In the genomic region with DNA sequence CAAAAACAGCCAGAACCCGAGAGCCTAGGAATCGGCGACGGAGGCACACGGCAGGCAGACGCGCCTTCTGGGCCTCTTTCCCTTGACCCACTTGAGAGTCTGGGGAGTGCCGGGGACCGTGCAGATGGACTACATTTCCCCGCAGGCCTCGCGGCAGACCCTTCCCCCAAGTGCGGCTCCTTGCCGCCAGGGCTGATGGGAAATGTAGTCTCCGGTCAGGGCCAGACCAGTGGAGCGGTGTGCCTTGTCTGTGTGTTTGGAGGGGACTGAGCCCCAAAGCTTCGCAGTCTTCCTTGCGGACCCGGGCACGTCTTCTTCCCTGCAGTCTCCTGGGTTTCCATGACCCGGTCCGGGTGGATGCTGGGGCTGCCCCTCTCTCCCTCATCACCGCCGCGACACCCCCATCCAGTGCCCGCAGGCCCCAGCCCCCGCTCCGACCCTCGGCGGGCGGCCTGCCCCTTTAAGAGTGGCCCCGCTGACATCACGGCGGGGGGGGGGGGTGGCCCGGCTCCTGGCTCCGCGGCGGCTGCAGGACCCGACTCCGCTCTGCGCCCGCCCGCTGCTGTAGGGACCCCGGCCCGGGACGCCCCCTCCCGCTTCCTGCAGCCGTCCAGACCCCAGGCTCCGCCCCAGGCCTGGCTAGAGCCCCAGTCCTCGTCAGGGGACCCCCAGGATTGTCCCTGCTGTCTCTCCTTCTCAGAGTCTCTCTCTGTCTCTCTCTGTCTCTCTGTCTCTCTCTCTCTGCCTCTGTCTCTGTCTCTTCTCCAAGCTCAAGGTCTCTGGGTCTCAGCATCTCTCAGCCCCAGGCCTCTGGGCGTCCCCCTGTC, we compare ENCODE assay signal across 8 cellular contexts. TPM values are rescaled to one million over a fixed set of nuclear protein-coding genes. Genes with fewer than 3 reads are reported as not detected.
DNase-seq lines count a peak whose midpoint lies in the region; TF ChIP-seq lines count a peak whose summit lies in the region.

No MANE protein-coding gene starts in this region.

- in situ Hi-C loops in transverse colon (cut with MboI; ENCODE audit: low pct_ligation_motif_present in 1 of 4, low pct_unique_long_range_greater_than_20kb in 1 of 4, low sequenced_read_pairs in 3 of 4): loop anchor here in 1 of 4 donors (10.0 kb wide), 1 partner anchor 64 kb away; no protein-coding TSS in a partner anchor

- H3K9me3 Mint-ChIP-seq in activated T-cell treated with anti-CD3 and anti-CD28 coated beads, Interleukin-2, amount 50 U/mL, for 24 hours: no peaks in the 10 kb centered on the region

- H3K4me3 ChIP-seq in transverse colon: no peak overlapping the region

- H3K27me3 Mint-ChIP-seq in activated T-cell treated with anti-CD3 and anti-CD28 coated beads, Interleukin-2, amount 50 U/mL, for 24 hours: peaks cover 87% of the 10 kb centered on the region

- H3K4me3 Mint-ChIP-seq in activated T-cell treated with anti-CD3 and anti-CD28 coated beads, Interleukin-2, amount 50 U/mL, for 24 hours: peak overlapping the region; percentile 5

- peaks cover 19% of the 10 kb centered on the region for H3K4me1 Mint-ChIP-seq in activated T-cell treated with anti-CD3 and anti-CD28 coated beads, Interleukin-2, amount 50 U/mL, for 24 hours (ENCODE audit: low read depth)

- no peaks in the 10 kb centered on the region for H3K36me3 ChIP-seq in transverse colon

- H3K27ac Mint-ChIP-seq in activated T-cell treated with anti-CD3 and anti-CD28 coated beads, Interleukin-2, amount 50 U/mL, for 24 hours: no peak overlapping the region

- H3K4me1 ChIP-seq in transverse colon: peaks cover 0 to 12% (median 8%) of the 10 kb centered on the region in 4 donors

- DNase-seq in D341Med (ENCODE audit: low spot score): peak; percentile 83
- DNase-seq in NCI-H2227 (lab: John Stamatoyannopoulos, UW; ENCODE audit: unreplicated experiment): peak; percentile 93
- peak; percentile 73 for DNase-seq in activated T-cell treated with anti-CD3 and anti-CD28 coated beads, Interleukin-2, amount 50 U/mL, for 24 hours
- peak; percentile 16 for DNase-seq in fibroblast of peridontal ligament (ENCODE audit: extremely low read depth)
- DNase-seq in occipital lobe (lab: John Stamatoyannopoulos, UW): peak; percentile 82
- no peak for DNase-seq in transverse colon
- no peak for DNase-seq in NCI-H187 (lab: John Stamatoyannopoulos, UW)
- DNase-seq in GM19238 (ENCODE audit: insufficient read length, low spot score): no peak

- no peaks in the 10 kb centered on the region for H3K36me3 Mint-ChIP-seq in activated T-cell treated with anti-CD3 and anti-CD28 coated beads, Interleukin-2, amount 50 U/mL, for 24 hours (ENCODE audit: low read depth)

- TF ChIP-seq POLR2A in transverse colon (IDR thresholded peaks at IDR 0.05): no peak

- TF ChIP-seq EP300 in transverse colon (IDR thresholded peaks at IDR 0.05; ENCODE audit: low read depth): no peak

- WGBS in transverse colon (ENCODE audit: low coverage in 1 of 2), 2 donors: 18% methylated on average over 46 of the region's 51 CpGs; no CpG with 5 or more reads in 1 of the 2 donors

- peaks cover 91% of the 10 kb centered on the region for H3K27me3 ChIP-seq in transverse colon

- intact Hi-C loops in transverse colon (cut with DNase I; ENCODE audit: low total_unique reads): no loop called here

- no peak for TF ChIP-seq CTCF in transverse colon (IDR thresholded peaks at IDR 0.05)

- no peaks in the 10 kb centered on the region for H3K9me3 ChIP-seq in transverse colon

- H3K27ac ChIP-seq in transverse colon: no peak overlapping the region

RNA-seq across cellular contexts. Expression of a gene that starts 0.8 kb away (rescaled TPM):
- total RNA-seq in occipital lobe: 10.9 TPM
- not detected for total RNA-seq in transverse colon

RNA-seq across cellular contexts. Expression of a gene that starts 26.3 kb away (rescaled TPM):
- total RNA-seq in occipital lobe (1.7 TPM), transverse colon (under 1 TPM in 1 of 4 donors, not detected in 3; 0.32 TPM)

RNA-seq across cellular contexts. Expression of a gene that starts 40.6 kb away (rescaled TPM):
- total RNA-seq in occipital lobe (3.3 TPM), transverse colon (100 to 1,000 TPM in 2 of 4 donors, 10 to 100 TPM in 2; 33.3 to 222 (median 79.1) TPM)

RNA-seq across cellular contexts. Expression of a gene that starts 54.4 kb away (rescaled TPM):
- 4.7 TPM for total RNA-seq in occipital lobe
- total RNA-seq in transverse colon: not detected

Comparison
In these comparisons a context has a peak if more than half of its experiments do, and no peak if none do; other contexts are left out.
1. DNase-seq: peak in D341Med (single experiment), NCI-H2227 (single experiment), activated T-cell treated with anti-CD3 and anti-CD28 coated beads, Interleukin-2, amount 50 U/mL, for 24 hours (single experiment), fibroblast of peridontal ligament (single experiment) and occipital lobe (single experiment); none in transverse colon (single experiment), NCI-H187 (0 of 2) and GM19238 (single experiment).
2. RNA of a gene that starts 0.8 kb away (total RNA-seq): 10.9 TPM in occipital lobe (single experiment); not detected in transverse colon; every median in the first group is over 10 times any median in the second.